Comparison of ENCODE assay signal across 6 cellular contexts in the genomic region with DNA sequence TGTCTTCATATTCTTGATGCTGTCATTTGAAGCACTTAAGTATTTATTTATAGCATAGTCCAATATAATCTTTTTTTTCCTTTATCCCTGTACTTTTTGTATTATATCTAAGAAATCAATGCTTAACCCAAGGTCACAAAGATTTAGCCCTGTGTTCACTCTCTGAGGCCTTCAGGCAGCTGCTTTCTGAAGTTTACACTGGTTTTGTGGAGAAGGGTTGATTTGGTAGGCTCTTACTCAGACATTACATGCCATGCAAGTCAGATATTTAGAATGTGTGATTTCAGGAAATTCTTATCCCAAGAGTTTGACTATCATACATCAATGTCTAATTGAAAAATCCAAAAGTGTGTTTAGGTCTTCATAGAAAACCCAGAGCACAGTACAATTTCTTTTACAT. TPM values are rescaled to one million over a fixed set of nuclear protein-coding genes. Genes with fewer than 3 reads are reported as not detected.
"Had no signal": no experiment of that assay in that cellular context is flagged by ENCODE, and none has a peak within 500 bp of the region (broad histone marks: within the 10 kb centered on the region; RNA-seq: fewer than 3 reads in every experiment).

No MANE protein-coding gene starts in this region.

- DNase-seq: GM23248, GOT3, H7, HFFc6 had no signal

- ATAC-seq: HCT116 had no signal

RNA-seq across cellular contexts. Expression of a gene that starts 56.3 kb away (rescaled TPM):
- total RNA-seq: H7, HFFc6 had no signal
- polyA plus RNA-seq: IgD-negative memory B cell had no signal
